Comparison of ENCODE assay signal across 23 cellular contexts in genomic region chr19:53078668-53079067, GRCh38. TPM values are rescaled to one million over a fixed set of nuclear protein-coding genes. Genes with fewer than 3 reads are reported as not detected.
"Had no signal": no experiment of that assay in that cellular context is flagged by ENCODE, and none has a peak within 500 bp of the region (broad histone marks: within the 10 kb centered on the region; RNA-seq: fewer than 3 reads in every experiment).

No MANE protein-coding gene starts in this region.

- ATAC-seq: K562, SK-N-SH treated with all-trans-retinoic acid at 6 μM for 48 hours had no signal

- DNase-seq: Kasumi-1, MM.1S, NCI-H1092 treated with DMSO at 0.1 percent for 48 hours, NCI-H1436, NCI-H187, NCI-H2029, NCI-H2081 treated with DMSO at 0.1 percent for 48 hours, NCI-H2171, NCI-H226, NCI-H446, NCI-H510A, NCI-H524 treated with DMSO at 0.1 percent for 48 hours, NCI-H69, NCI-H774, RPMI8226, SHP77 treated with DMSO at 0.1 percent for 48 hours, SJCRH30 had no signal

- H3K27me3 ChIP-seq: SJCRH30 had no signal

- H3K4me3 ChIP-seq: K562, SJCRH30 had no signal

- H3K4me1 ChIP-seq: SJCRH30 had no signal

- H3K27ac ChIP-seq: KMS-11, SJCRH30 had no signal

RNA-seq across cellular contexts. Expression of gene ERVV-2, which starts 34.1 kb away (rescaled TPM):
- total RNA-seq: HT1080, M059J, SJCRH30 had no signal
- polyA plus RNA-seq: IgD-negative memory B cell had no signal

RNA-seq across cellular contexts. Expression of gene ZNF415, which starts 54.0 kb away (rescaled TPM):
- total RNA-seq: HT1080 had no signal
